Comparison of ENCODE assay signal across 1 cellular context in genomic region chr22:31350410-31350863, GRCh38.
TF ChIP-seq lines count a peak whose summit lies in the region.

No MANE protein-coding gene starts in this region.

TF ChIP-seq in HepG2, 621 proteins besides CTCF, POLR2A, EP300 and RAD21 (continued from another document and continues in another):
- peak; percentile 33; the same call in 1 of the 2 replicates for TF ChIP-seq ZNF574 (CRISPR knock-in tag; IDR thresholded peaks at IDR 0.05)
- no peak for TF ChIP-seq CENPX (CRISPR knock-in tag; IDR thresholded peaks at IDR 0.05)
- TF ChIP-seq ZNF547 (CRISPR knock-in tag; IDR thresholded peaks at IDR 0.05): no peak
- TF ChIP-seq KLF12 (CRISPR knock-in tag; IDR thresholded peaks at IDR 0.05; ENCODE audit: borderline replicate concordance): no peak
- TF ChIP-seq ATF2 (CRISPR knock-in tag; IDR thresholded peaks at IDR 0.05): no peak
- TF ChIP-seq ZNF280D (CRISPR knock-in tag; IDR thresholded peaks at IDR 0.05): no peak; the same call in 1 of the 2 replicates
- TF ChIP-seq KAT2B (IDR thresholded peaks at IDR 0.05; ENCODE audit: borderline replicate concordance, low read depth, low read length): no peak
- TF ChIP-seq HBP1 (CRISPR knock-in tag; IDR thresholded peaks at IDR 0.05; ENCODE audit: low read depth): peak; percentile 50; the same call in 1 of the 2 replicates
- no peak for TF ChIP-seq ZNF232 (CRISPR knock-in tag; IDR thresholded peaks at IDR 0.05; ENCODE audit: borderline replicate concordance)
- TF ChIP-seq HDAC6 (IDR thresholded peaks at IDR 0.05; ENCODE audit: low read depth, low read length): no peak
- TF ChIP-seq ZNF530 (CRISPR knock-in tag; IDR thresholded peaks at IDR 0.05; ENCODE audit: low read depth): no peak
- TF ChIP-seq ZNF431 (CRISPR knock-in tag; IDR thresholded peaks at IDR 0.05; ENCODE audit: borderline replicate concordance, low read depth): no peak
- no peak for TF ChIP-seq ZNF503 (CRISPR knock-in tag; IDR thresholded peaks at IDR 0.05)
- TF ChIP-seq ZNF350 (CRISPR knock-in tag; IDR thresholded peaks at IDR 0.05; ENCODE audit: borderline replicate concordance, low read depth): no peak
- no peak for TF ChIP-seq FOXP1 (IDR thresholded peaks at IDR 0.05)
- no peak for TF ChIP-seq FOXP1 (CRISPR knock-in tag; IDR thresholded peaks at IDR 0.05)
- TF ChIP-seq RFX3 (CRISPR knock-in tag; IDR thresholded peaks at IDR 0.05): peak; percentile 94
- no peak for TF ChIP-seq ZNF7 (CRISPR knock-in tag; IDR thresholded peaks at IDR 0.05)
- TF ChIP-seq MAX (IDR thresholded peaks at IDR 0.05): no peak
- TF ChIP-seq SUZ12 (IDR thresholded peaks at IDR 0.05; ENCODE audit: low read depth, low read length): no peak
- no peak for TF ChIP-seq MZF1 (CRISPR knock-in tag; IDR thresholded peaks at IDR 0.05; ENCODE audit: borderline replicate concordance)
- no peak for TF ChIP-seq ZNF572 (CRISPR knock-in tag; IDR thresholded peaks at IDR 0.05)
- peak; percentile 15; the same call in 1 of the 2 replicates for TF ChIP-seq HMG20A (CRISPR knock-in tag; IDR thresholded peaks at IDR 0.05; ENCODE audit: borderline replicate concordance)
- no peak for TF ChIP-seq ZNF891 (CRISPR knock-in tag; IDR thresholded peaks at IDR 0.05)
- TF ChIP-seq ZNF644 (CRISPR knock-in tag; IDR thresholded peaks at IDR 0.05; ENCODE audit: low read depth): no peak
- TF ChIP-seq ZNF331 (CRISPR knock-in tag; IDR thresholded peaks at IDR 0.05): peak; percentile 56
- no peak for TF ChIP-seq KLF11 (CRISPR knock-in tag; IDR thresholded peaks at IDR 0.05)
- TF ChIP-seq MXD1 (CRISPR knock-in tag; IDR thresholded peaks at IDR 0.05): no peak
- no peak for TF ChIP-seq SATB2 (CRISPR knock-in tag; IDR thresholded peaks at IDR 0.05)
- TF ChIP-seq SNAPC2 (CRISPR knock-in tag; IDR thresholded peaks at IDR 0.05): no peak
- no peak for TF ChIP-seq ZNF235 (CRISPR knock-in tag; IDR thresholded peaks at IDR 0.05; ENCODE audit: borderline replicate concordance)
- no peak for TF ChIP-seq HIC2 (CRISPR knock-in tag; IDR thresholded peaks at IDR 0.05; ENCODE audit: low read depth)
- no peak for TF ChIP-seq FUBP1 (CRISPR knock-in tag; IDR thresholded peaks at IDR 0.05; ENCODE audit: borderline replicate concordance)
- TF ChIP-seq NCOA5 (CRISPR knock-in tag; IDR thresholded peaks at IDR 0.05): no peak
- no peak for TF ChIP-seq TAF1 (CRISPR knock-in tag; IDR thresholded peaks at IDR 0.05)
- TF ChIP-seq ZNF225 (CRISPR knock-in tag; IDR thresholded peaks at IDR 0.05): no peak
- no peak for TF ChIP-seq ZUFSP (CRISPR knock-in tag; IDR thresholded peaks at IDR 0.05; ENCODE audit: borderline replicate concordance)
- TF ChIP-seq GPBP1L1 (CRISPR knock-in tag; IDR thresholded peaks at IDR 0.05): no peak
- TF ChIP-seq ZNF382 (CRISPR knock-in tag; IDR thresholded peaks at IDR 0.05; ENCODE audit: borderline replicate concordance): no peak
